ENCODE assay signal across 1 cellular context in the genomic region with DNA sequence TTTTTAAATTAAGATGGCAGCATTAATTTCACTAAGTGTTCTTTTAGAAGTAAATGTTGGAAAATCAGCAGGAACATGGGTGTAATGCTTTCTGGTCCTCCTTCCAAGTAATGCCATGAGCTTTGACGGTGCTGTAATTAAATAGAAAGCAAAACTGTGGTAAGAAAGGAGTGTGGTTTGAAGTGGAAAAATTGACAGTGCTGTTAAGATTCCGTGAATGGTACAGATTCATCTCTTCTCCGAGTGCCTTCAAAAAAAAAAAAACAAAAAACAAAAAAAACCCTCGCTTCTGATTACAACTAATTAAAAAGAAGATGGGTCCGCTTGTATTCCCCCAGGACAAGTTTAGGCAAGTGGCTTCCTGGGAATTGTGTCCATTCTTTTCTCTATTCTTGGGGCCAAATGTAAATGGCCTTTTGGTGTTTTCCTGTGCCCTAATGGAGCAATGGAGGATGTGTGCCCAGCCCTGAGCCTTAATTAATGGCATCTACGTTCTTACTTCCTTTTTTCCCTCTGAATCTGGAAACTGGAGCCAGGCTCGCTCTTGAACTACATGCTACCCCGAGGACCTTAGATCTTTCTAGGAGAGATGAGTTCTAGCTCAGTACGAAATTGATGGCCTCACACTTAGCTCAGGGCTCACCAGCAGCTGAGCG.
TF ChIP-seq lines count a peak whose summit lies in the region.

No MANE protein-coding gene starts in this region.

TF ChIP-seq in GM12878, 131 proteins besides CTCF, POLR2A, EP300 and RAD21 (continued from another document):
- TF ChIP-seq, protein P1, sequence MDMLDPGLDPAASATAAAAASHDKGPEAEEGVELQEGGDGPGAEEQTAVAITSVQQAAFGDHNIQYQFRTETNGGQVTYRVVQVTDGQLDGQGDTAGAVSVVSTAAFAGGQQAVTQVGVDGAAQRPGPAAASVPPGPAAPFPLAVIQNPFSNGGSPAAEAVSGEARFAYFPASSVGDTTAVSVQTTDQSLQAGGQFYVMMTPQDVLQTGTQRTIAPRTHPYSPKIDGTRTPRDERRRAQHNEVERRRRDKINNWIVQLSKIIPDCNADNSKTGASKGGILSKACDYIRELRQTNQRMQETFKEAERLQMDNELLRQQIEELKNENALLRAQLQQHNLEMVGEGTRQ (IDR thresholded peaks at IDR 0.05; ENCODE audit: borderline replicate concordance, low read depth, low read length): no peak
- no peak for TF ChIP-seq TARDBP (IDR thresholded peaks at IDR 0.05; ENCODE audit: borderline replicate concordance)
- no peak for TF ChIP-seq DPF2 (IDR thresholded peaks at IDR 0.05)
- no peak for TF ChIP-seq FOS (IDR thresholded peaks at IDR 0.05; ENCODE audit: borderline replicate concordance, extremely low read depth, insufficient read length)
- TF ChIP-seq, protein P2, sequence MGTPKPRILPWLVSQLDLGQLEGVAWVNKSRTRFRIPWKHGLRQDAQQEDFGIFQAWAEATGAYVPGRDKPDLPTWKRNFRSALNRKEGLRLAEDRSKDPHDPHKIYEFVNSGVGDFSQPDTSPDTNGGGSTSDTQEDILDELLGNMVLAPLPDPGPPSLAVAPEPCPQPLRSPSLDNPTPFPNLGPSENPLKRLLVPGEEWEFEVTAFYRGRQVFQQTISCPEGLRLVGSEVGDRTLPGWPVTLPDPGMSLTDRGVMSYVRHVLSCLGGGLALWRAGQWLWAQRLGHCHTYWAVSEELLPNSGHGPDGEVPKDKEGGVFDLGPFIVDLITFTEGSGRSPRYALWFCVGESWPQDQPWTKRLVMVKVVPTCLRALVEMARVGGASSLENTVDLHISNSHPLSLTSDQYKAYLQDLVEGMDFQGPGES (IDR thresholded peaks at IDR 0.05): no peak
- TF ChIP-seq POLR2AphosphoS5 (IDR thresholded peaks at IDR 0.05; ENCODE audit: low read length): no peak
- TF ChIP-seq ASH2L (IDR thresholded peaks at IDR 0.05; ENCODE audit: borderline replicate concordance, low read depth): no peak
- peak; percentile 73 for TF ChIP-seq RUNX3 (IDR thresholded peaks at IDR 0.05; ENCODE audit: low read length)
- TF ChIP-seq CREB1 (IDR thresholded peaks at IDR 0.05; ENCODE audit: low read depth): no peak
- no peak for TF ChIP-seq SIN3A (IDR thresholded peaks at IDR 0.05; ENCODE audit: low read depth, low read length)
- TF ChIP-seq ZNF384 (IDR thresholded peaks at IDR 0.05; ENCODE audit: borderline replicate concordance, low read depth, low read length): peak; percentile 76
- TF ChIP-seq KDM1A (IDR thresholded peaks at IDR 0.05; ENCODE audit: borderline replicate concordance): no peak
- TF ChIP-seq ZBED1 (IDR thresholded peaks at IDR 0.05; ENCODE audit: borderline replicate concordance): no peak
- no peak for TF ChIP-seq PAX5 (IDR thresholded peaks at IDR 0.05; ENCODE audit: borderline replicate concordance, low read depth, low read length)
- TF ChIP-seq NFIC (IDR thresholded peaks at IDR 0.05; ENCODE audit: low read depth, low read length): no peak
- no peak for TF ChIP-seq MXI1 (IDR thresholded peaks at IDR 0.05; ENCODE audit: low read depth, low read length)
- TF ChIP-seq ATF7 (IDR thresholded peaks at IDR 0.05; ENCODE audit: low read depth): peak; percentile 84
- TF ChIP-seq BRCA1 (IDR thresholded peaks at IDR 0.05; ENCODE audit: low read depth, low read length): no peak
- no peak for TF ChIP-seq RB1 (IDR thresholded peaks at IDR 0.05; ENCODE audit: borderline replicate concordance)
- TF ChIP-seq IRF4 (IDR thresholded peaks at IDR 0.05; ENCODE audit: low read depth, low read length): no peak
- TF ChIP-seq TCF7 (IDR thresholded peaks at IDR 0.05; ENCODE audit: borderline replicate concordance): no peak
- TF ChIP-seq PML (IDR thresholded peaks at IDR 0.05; ENCODE audit: low read length): no peak
- no peak for TF ChIP-seq PAX8 (IDR thresholded peaks at IDR 0.05)
- TF ChIP-seq TBL1XR1 (IDR thresholded peaks at IDR 0.05; ENCODE audit: low read depth, low read length): no peak
- no peak for TF ChIP-seq ETV6 (conservative IDR thresholded peaks at IDR 0.05 in 1 of 2, IDR thresholded peaks at IDR 0.05 in 1 of 2; ENCODE audit: borderline replicate concordance in 1 of 2, low read depth in 1 of 2)
- TF ChIP-seq CREM (IDR thresholded peaks at IDR 0.05; ENCODE audit: low read depth): no peak
- TF ChIP-seq YBX1 (IDR thresholded peaks at IDR 0.05): no peak
